ENCODE assay signal across 16 cellular contexts in genomic region chr11:67432655-67433349, GRCh38. TPM values are rescaled to one million over a fixed set of nuclear protein-coding genes. Genes with fewer than 3 reads are reported as not detected.
DNase-seq lines count a peak whose midpoint lies in the region; ATAC-seq, FAIRE-seq and TF ChIP-seq lines count a peak whose summit lies in the region.
"Had no signal": no experiment of that assay in that cellular context is flagged by ENCODE, and none has a peak within 500 bp of the region (broad histone marks: within the 10 kb centered on the region; RNA-seq: fewer than 3 reads in every experiment).

No MANE protein-coding gene starts in this region.

- H3K27ac ChIP-seq in HepG2 (ENCODE audit: extremely low read length, insufficient read depth, low read length) (no peak overlapping the region), right lobe of liver (no peak overlapping the region), thymus (ENCODE audit: low read depth) (peak overlapping the region; percentile 25)

- no peak overlapping the region for H3K4me2 ChIP-seq in HepG2 (ENCODE audit: low read depth, low read length)

- no peaks in the 10 kb centered on the region for H3K27me3 Mint-ChIP-seq in activated T-helper 1 cell treated with anti-CD3 and anti-CD28 coated beads, Interleukin-12 subunit alpha, Interleukin-12 subunit beta, Interleukin-2, Interleukin-4 antibody, amounts not matched to agents 30 ng/mL and 10 ng/mL and 1 ng/mL, durations not matched to agents 14 hours and 24 hours and 36 hours (ENCODE audit: insufficient read depth)

- no peak overlapping the region for H2AFZ ChIP-seq in HepG2 (ENCODE audit: low read length)

- no peak overlapping the region for H3K4me3 ChIP-seq in HepG2 (replicated peaks in 1 of 3; ENCODE audit: insufficient read depth in 1 of 3, low read depth in 2 of 3, low read length in 3 of 3)
- H3K4me3 ChIP-seq in right lobe of liver = no peak overlapping the region
- no peak overlapping the region for H3K4me3 ChIP-seq in thymus (ENCODE audit: low read length)

- DNase-seq in HepG2 (ENCODE audit: low spot score) (no peak), right lobe of liver (no peak), D721Med (ENCODE audit: insufficient read length, low spot score) (no peak), cortex of kidney (lab: John Stamatoyannopoulos, UW) (no peak)
- DNase-seq in activated T-helper 1 cell treated with anti-CD3 and anti-CD28 coated beads, Interleukin-12 subunit alpha, Interleukin-12 subunit beta, Interleukin-2, Interleukin-4 antibody, amounts not matched to agents 30 ng/mL and 10 ng/mL and 1 ng/mL, durations not matched to agents 14 hours and 24 hours and 36 hours (ENCODE audit: low spot score) = no peak
- DNase-seq: DMS79 treated with DMSO at 0.1 percent for 48 hours, KG1, kidney, NCI-H1694, NCI-H526 treated with DMSO at 0.1 percent for 48 hours had no signal

- intact Hi-C loops in HepG2 (cut with micrococcal nuclease; ENCODE audit: unreplicated experiment) (no loop called here), right lobe of liver (cut with DNase I) (no loop called here)
- intact Hi-C loops in activated T-helper 1 cell treated with anti-CD3 and anti-CD28 coated beads, Interleukin-12 subunit alpha, Interleukin-12 subunit beta, Interleukin-2, Interleukin-4 antibody, amounts not matched to agents 30 ng/mL and 10 ng/mL and 1 ng/mL, durations not matched to agents 14 hours and 24 hours and 36 hours (cut with micrococcal nuclease) = no loop called here

- TF ChIP-seq POLR2A in HepG2 (IDR thresholded peaks at IDR 0.05; ENCODE audit: insufficient read depth in 1 of 2, low read depth in 2 of 2, low read length in 2 of 2) (no peak), right lobe of liver (IDR thresholded peaks at IDR 0.05) (no peak)

- peaks cover 13% of the 10 kb centered on the region for H3K79me2 ChIP-seq in HepG2 (ENCODE audit: insufficient read depth, low read length)

- TF ChIP-seq EP300 in HepG2 (IDR thresholded peaks at IDR 0.05; ENCODE audit: low read depth in 2 of 2, low read length in 2 of 2) (no peak), HepG2 (CRISPR knock-in tag; IDR thresholded peaks at IDR 0.05; ENCODE audit: borderline replicate concordance) (no peak)

- no peaks in the 10 kb centered on the region for H3K9me3 Mint-ChIP-seq in activated T-helper 1 cell treated with anti-CD3 and anti-CD28 coated beads, Interleukin-12 subunit alpha, Interleukin-12 subunit beta, Interleukin-2, Interleukin-4 antibody, amounts not matched to agents 30 ng/mL and 10 ng/mL and 1 ng/mL, durations not matched to agents 14 hours and 24 hours and 36 hours

- CTCF ChIA-PET in HepG2 (lab: Yijun Ruan, JAX; ENCODE audit: low intra/inter-chr PET ratio, low total read pairs) = no interaction called here

- TF ChIP-seq CTCF in HepG2 (CRISPR knock-in tag; IDR thresholded peaks at IDR 0.05) (no peak), right lobe of liver (IDR thresholded peaks at IDR 0.05) (no peak), D721Med (IDR thresholded peaks at IDR 0.05; ENCODE audit: insufficient read depth, missing control alignments) (no peak)

- no peak overlapping the region for H3K9ac ChIP-seq in HepG2 (ENCODE audit: insufficient read depth, low read depth, low read length)

- no TSS peak for BruUV-seq in HepG2 (replicated peaks; lab: Mats Ljungman, UMichigan)

- no peaks in the 10 kb centered on the region for H3K9me3 ChIP-seq in HepG2 (ENCODE audit: low read length)
- no peaks in the 10 kb centered on the region for H3K9me3 ChIP-seq in right lobe of liver
- H3K9me3 ChIP-seq in thymus (ENCODE audit: control insufficient read depth) = no peaks in the 10 kb centered on the region

- H3K4me3 Mint-ChIP-seq in activated T-helper 1 cell treated with anti-CD3 and anti-CD28 coated beads, Interleukin-12 subunit alpha, Interleukin-12 subunit beta, Interleukin-2, Interleukin-4 antibody, amounts not matched to agents 30 ng/mL and 10 ng/mL and 1 ng/mL, durations not matched to agents 14 hours and 24 hours and 36 hours = no peak overlapping the region

- no peaks in the 10 kb centered on the region; a peak in 1 of 5 replicates for H3K27me3 ChIP-seq in HepG2 (ENCODE audit: control insufficient read depth in 1 of 2, insufficient read depth in 2 of 2, low read length in 2 of 2)
- H3K27me3 ChIP-seq in right lobe of liver = no peaks in the 10 kb centered on the region
- H3K27me3 ChIP-seq in thymus (ENCODE audit: control insufficient read depth, insufficient read depth) = no peaks in the 10 kb centered on the region

- H3K36me3 ChIP-seq in HepG2 (replicated peaks in 1 of 2; ENCODE audit: control insufficient read depth in 1 of 2, insufficient read depth in 2 of 2, low read length in 2 of 2) = peaks cover 15 to 28% of the 10 kb centered on the region in 2 experiments; a peak in 4 of 5 replicates
- H3K36me3 ChIP-seq in right lobe of liver = peaks cover 0 to 48% (median 11%) of the 10 kb centered on the region in 4 donors
- H3K36me3 ChIP-seq in thymus (ENCODE audit: control insufficient read depth, insufficient read depth) = peaks cover 67% of the 10 kb centered on the region

- no peak for FAIRE-seq in HepG2 (lab: Jason Lieb, UNC)
- no peak for FAIRE-seq in D721Med (lab: Jason Lieb, UNC)
- FAIRE-seq: bronchial epithelial cell, endometrium, kidney had no signal

- H3K36me3 Mint-ChIP-seq in activated T-helper 1 cell treated with anti-CD3 and anti-CD28 coated beads, Interleukin-12 subunit alpha, Interleukin-12 subunit beta, Interleukin-2, Interleukin-4 antibody, amounts not matched to agents 30 ng/mL and 10 ng/mL and 1 ng/mL, durations not matched to agents 14 hours and 24 hours and 36 hours (ENCODE audit: low read depth) = peaks cover 29% of the 10 kb centered on the region

- POLR2A ChIA-PET in HepG2 (lab: Yijun Ruan, JAX) = no interaction called here

- peaks cover 18% of the 10 kb centered on the region for H3K4me1 Mint-ChIP-seq in activated T-helper 1 cell treated with anti-CD3 and anti-CD28 coated beads, Interleukin-12 subunit alpha, Interleukin-12 subunit beta, Interleukin-2, Interleukin-4 antibody, amounts not matched to agents 30 ng/mL and 10 ng/mL and 1 ng/mL, durations not matched to agents 14 hours and 24 hours and 36 hours (ENCODE audit: low read depth)

- in situ Hi-C loops in HepG2 (cut with HindIII; ENCODE audit: extremely low pct_ligation_motif_present, low pct_unique_long_range_greater_than_20kb) = no loop called here

- ATAC-seq in HepG2 = no peak
- no peak for ATAC-seq in right lobe of liver

- H4K20me1 ChIP-seq in HepG2 (ENCODE audit: insufficient read depth, low read length) = no peaks in the 10 kb centered on the region

- no peak for TF ChIP-seq RAD21 in HepG2 (CRISPR knock-in tag; IDR thresholded peaks at IDR 0.05)

- H3K4me1 ChIP-seq in HepG2 (ENCODE audit: insufficient read depth, low read length) = peaks cover 12% of the 10 kb centered on the region
- peaks cover 0 to 11% (median 2%) of the 10 kb centered on the region in 4 donors for H3K4me1 ChIP-seq in right lobe of liver
- peaks cover 35% of the 10 kb centered on the region for H3K4me1 ChIP-seq in thymus (ENCODE audit: control insufficient read depth, insufficient read depth, low read length)

- peak overlapping the region; percentile 63 for H3K27ac Mint-ChIP-seq in activated T-helper 1 cell treated with anti-CD3 and anti-CD28 coated beads, Interleukin-12 subunit alpha, Interleukin-12 subunit beta, Interleukin-2, Interleukin-4 antibody, amounts not matched to agents 30 ng/mL and 10 ng/mL and 1 ng/mL, durations not matched to agents 14 hours and 24 hours and 36 hours

- 99% methylated on average over 10 of the region's 22 CpGs for WGBS in HepG2 (ENCODE audit: low lambda C conversion rate)
- 100% methylated on average over 3 of the region's 22 CpGs for WGBS in right lobe of liver (ENCODE audit: insufficient coverage, low coverage, low lambda C conversion rate, missing lambda C conversion rate)
- WGBS in thymus = 94% methylated on average over 22 of the region's 22 CpGs

RNA-seq across cellular contexts. Expression of gene RPS6KB2, which starts 4.5 kb away (rescaled TPM):
- total RNA-seq in HepG2 (2016; rRNA removed; fragmentation: Illumina TruSeq; extraction: Trizol) (35.3 and 54.8 TPM in 2 replicates), right lobe of liver (10 to 100 TPM; 18.8 to 37.1 (median 27.1) TPM)
- 168 and 174 TPM in 2 replicates for total RNA-seq in HepG2 (2016; cell fraction: cytosol; rRNA removed; fragmentation: Illumina TruSeq; extraction: Trizol; ENCODE audit: low read depth)
- 32.3 and 55.5 TPM in 2 replicates for total RNA-seq in HepG2 (2016; cell fraction: insoluble cytoplasmic fraction; rRNA removed; fragmentation: Illumina TruSeq; extraction: Trizol)
- total RNA-seq in HepG2 (2016; cell fraction: membrane; rRNA removed; fragmentation: Illumina TruSeq; extraction: Trizol) = 208 and 210 TPM in 2 replicates
- total RNA-seq in HepG2 (2016; cell fraction: nucleus; rRNA removed; fragmentation: Illumina TruSeq; extraction: Trizol) = 30.9 and 37.1 TPM in 2 replicates
- polyA plus RNA-seq in HepG2 (2011; rRNA removed) (52.9 and 59.2 TPM in 2 replicates), thymus (76.8 TPM)
- polyA plus RNA-seq in HepG2 (2011; cell fraction: cytosol; rRNA removed) = 53.5 and 73.0 TPM in 2 replicates
- polyA plus RNA-seq in HepG2 (2011; cell fraction: nucleus; rRNA removed) = 93.3 and 107 TPM in 2 replicates
- 29.0 and 33.0 TPM in 2 replicates for polyA plus RNA-seq in HepG2 (2012)
- polyA plus RNA-seq in HepG2 (2016; cell fraction: cytosol; fragmentation: Illumina TruSeq; extraction: Trizol; ENCODE audit: low read depth) = 249 TPM in 2 replicates
- polyA plus RNA-seq in HepG2 (2016; cell fraction: insoluble cytoplasmic fraction; fragmentation: Illumina TruSeq; extraction: Trizol; ENCODE audit: low read depth) = 40.0 and 51.3 TPM in 2 replicates
- 229 and 244 TPM in 2 replicates for polyA plus RNA-seq in HepG2 (2016; cell fraction: membrane; fragmentation: Illumina TruSeq; extraction: Trizol; ENCODE audit: low read depth)
- 58.6 and 65.2 TPM in 2 replicates for polyA plus RNA-seq in HepG2 (2016; cell fraction: nucleus; fragmentation: Illumina TruSeq; extraction: Trizol; ENCODE audit: insufficient read depth, low read depth)
- 70.8 and 120 TPM in 2 replicates for polyA minus RNA-seq in HepG2 (2011; rRNA and poly(A)+ RNA removed; ENCODE audit: low replicate concordance)
- 23.5 and 24.7 TPM in 2 replicates for polyA minus RNA-seq in HepG2 (2011; cell fraction: cytosol; rRNA and poly(A)+ RNA removed)
- 27.9 and 33.3 TPM in 2 replicates for polyA minus RNA-seq in HepG2 (2011; cell fraction: nucleus; rRNA and poly(A)+ RNA removed)
- total RNA-seq in activated T-helper 1 cell treated with anti-CD3 and anti-CD28 coated beads, Interleukin-12 subunit alpha, Interleukin-12 subunit beta, Interleukin-2, Interleukin-4 antibody, amounts not matched to agents 30 ng/mL and 10 ng/mL and 1 ng/mL, durations not matched to agents 14 hours and 24 hours and 36 hours = 84.1 and 86.2 TPM in 2 replicates

RNA-seq across cellular contexts. Expression of gene PTPRCAP, which starts 4.7 kb away (rescaled TPM):
- total RNA-seq in HepG2 (2016; rRNA removed; fragmentation: Illumina TruSeq; extraction: Trizol) (0.46 and 0.60 TPM in 2 replicates), right lobe of liver (1 to 10 TPM in 4 of 6 experiments, under 1 TPM in 2; 0.72 to 2.8 (median 2.1) TPM)
- not detected in 2 replicates for total RNA-seq in HepG2 (2016; cell fraction: cytosol; rRNA removed; fragmentation: Illumina TruSeq; extraction: Trizol; ENCODE audit: low read depth)
- 0.19 and 0.25 TPM in 2 replicates for total RNA-seq in HepG2 (2016; cell fraction: insoluble cytoplasmic fraction; rRNA removed; fragmentation: Illumina TruSeq; extraction: Trizol)
- total RNA-seq in HepG2 (2016; cell fraction: membrane; rRNA removed; fragmentation: Illumina TruSeq; extraction: Trizol) = not detected in 2 replicates
- total RNA-seq in HepG2 (2016; cell fraction: nucleus; rRNA removed; fragmentation: Illumina TruSeq; extraction: Trizol) = 0.40 and 0.53 TPM in 2 replicates
- polyA plus RNA-seq in HepG2 (2011; rRNA removed) (0.56 and 0.70 TPM in 2 replicates), thymus (151 TPM)
- polyA plus RNA-seq in HepG2 (2011; cell fraction: cytosol; rRNA removed) = 0.08 and 0.63 TPM in 2 replicates
- 12.4 and 18.9 TPM in 2 replicates for polyA plus RNA-seq in HepG2 (2011; cell fraction: nucleus; rRNA removed)
- polyA plus RNA-seq in HepG2 (2012) = 0.19 TPM in 1 of 2 replicates, not detected in the other
- polyA plus RNA-seq in HepG2 (2016; cell fraction: cytosol; fragmentation: Illumina TruSeq; extraction: Trizol; ENCODE audit: low read depth) = 0.18 TPM in 1 of 2 replicates, not detected in the other
- 0.21 and 0.26 TPM in 2 replicates for polyA plus RNA-seq in HepG2 (2016; cell fraction: insoluble cytoplasmic fraction; fragmentation: Illumina TruSeq; extraction: Trizol; ENCODE audit: low read depth)
- 0.16 TPM in 1 of 2 replicates, not detected in the other for polyA plus RNA-seq in HepG2 (2016; cell fraction: membrane; fragmentation: Illumina TruSeq; extraction: Trizol; ENCODE audit: low read depth)
- 1.9 and 2.3 TPM in 2 replicates for polyA plus RNA-seq in HepG2 (2016; cell fraction: nucleus; fragmentation: Illumina TruSeq; extraction: Trizol; ENCODE audit: insufficient read depth, low read depth)
- polyA minus RNA-seq in HepG2 (2011; rRNA and poly(A)+ RNA removed; ENCODE audit: low replicate concordance) = 0.58 and 1.1 TPM in 2 replicates
- not detected in 2 replicates for polyA minus RNA-seq in HepG2 (2011; cell fraction: cytosol; rRNA and poly(A)+ RNA removed)
- 0.90 and 0.99 TPM in 2 replicates for polyA minus RNA-seq in HepG2 (2011; cell fraction: nucleus; rRNA and poly(A)+ RNA removed)
- total RNA-seq in activated T-helper 1 cell treated with anti-CD3 and anti-CD28 coated beads, Interleukin-12 subunit alpha, Interleukin-12 subunit beta, Interleukin-2, Interleukin-4 antibody, amounts not matched to agents 30 ng/mL and 10 ng/mL and 1 ng/mL, durations not matched to agents 14 hours and 24 hours and 36 hours = 108 and 109 TPM in 2 replicates

RNA-seq across cellular contexts. Expression of gene CORO1B, which starts 10.5 kb away (rescaled TPM):
- total RNA-seq in HepG2 (2016; rRNA removed; fragmentation: Illumina TruSeq; extraction: Trizol) (32.2 and 32.9 TPM in 2 replicates), right lobe of liver (10 to 100 TPM; 28.5 to 58.6 (median 40.4) TPM)
- 9.3 and 11.4 TPM in 2 replicates for total RNA-seq in HepG2 (2016; cell fraction: cytosol; rRNA removed; fragmentation: Illumina TruSeq; extraction: Trizol; ENCODE audit: low read depth)
- total RNA-seq in HepG2 (2016; cell fraction: insoluble cytoplasmic fraction; rRNA removed; fragmentation: Illumina TruSeq; extraction: Trizol) = 29.5 and 35.9 TPM in 2 replicates
- total RNA-seq in HepG2 (2016; cell fraction: membrane; rRNA removed; fragmentation: Illumina TruSeq; extraction: Trizol) = 14.1 and 14.3 TPM in 2 replicates
- total RNA-seq in HepG2 (2016; cell fraction: nucleus; rRNA removed; fragmentation: Illumina TruSeq; extraction: Trizol) = 26.1 and 28.4 TPM in 2 replicates
- polyA plus RNA-seq in HepG2 (2011; rRNA removed) (33.8 and 48.8 TPM in 2 replicates), thymus (32.3 TPM)
- polyA plus RNA-seq in HepG2 (2011; cell fraction: cytosol; rRNA removed) = 33.9 and 59.2 TPM in 2 replicates
- polyA plus RNA-seq in HepG2 (2011; cell fraction: nucleus; rRNA removed) = 96.0 and 115 TPM in 2 replicates
- 16.2 and 31.3 TPM in 2 replicates for polyA plus RNA-seq in HepG2 (2012)
- 11.3 TPM in 2 replicates for polyA plus RNA-seq in HepG2 (2016; cell fraction: cytosol; fragmentation: Illumina TruSeq; extraction: Trizol; ENCODE audit: low read depth)
- 45.3 and 48.2 TPM in 2 replicates for polyA plus RNA-seq in HepG2 (2016; cell fraction: insoluble cytoplasmic fraction; fragmentation: Illumina TruSeq; extraction: Trizol; ENCODE audit: low read depth)
- polyA plus RNA-seq in HepG2 (2016; cell fraction: membrane; fragmentation: Illumina TruSeq; extraction: Trizol; ENCODE audit: low read depth) = 12.1 and 13.6 TPM in 2 replicates
- polyA plus RNA-seq in HepG2 (2016; cell fraction: nucleus; fragmentation: Illumina TruSeq; extraction: Trizol; ENCODE audit: insufficient read depth, low read depth) = 59.2 and 60.1 TPM in 2 replicates
- polyA minus RNA-seq in HepG2 (2011; rRNA and poly(A)+ RNA removed; ENCODE audit: low replicate concordance) = 100 and 106 TPM in 2 replicates
- polyA minus RNA-seq in HepG2 (2011; cell fraction: cytosol; rRNA and poly(A)+ RNA removed) = 27.3 and 29.6 TPM in 2 replicates
- 16.3 and 29.5 TPM in 2 replicates for polyA minus RNA-seq in HepG2 (2011; cell fraction: nucleus; rRNA and poly(A)+ RNA removed)
- total RNA-seq in activated T-helper 1 cell treated with anti-CD3 and anti-CD28 coated beads, Interleukin-12 subunit alpha, Interleukin-12 subunit beta, Interleukin-2, Interleukin-4 antibody, amounts not matched to agents 30 ng/mL and 10 ng/mL and 1 ng/mL, durations not matched to agents 14 hours and 24 hours and 36 hours = 222 and 225 TPM in 2 replicates

RNA-seq across cellular contexts. Expression of gene CARNS1, which starts 17.3 kb away (rescaled TPM):
- total RNA-seq in HepG2 (2016; rRNA removed; fragmentation: Illumina TruSeq; extraction: Trizol) = not detected in 2 replicates
- not detected in 2 replicates for total RNA-seq in HepG2 (2016; cell fraction: cytosol; rRNA removed; fragmentation: Illumina TruSeq; extraction: Trizol; ENCODE audit: low read depth)
- not detected in 2 replicates for total RNA-seq in HepG2 (2016; cell fraction: insoluble cytoplasmic fraction; rRNA removed; fragmentation: Illumina TruSeq; extraction: Trizol)
- total RNA-seq in HepG2 (2016; cell fraction: membrane; rRNA removed; fragmentation: Illumina TruSeq; extraction: Trizol) = not detected in 2 replicates
- not detected in 2 replicates for total RNA-seq in HepG2 (2016; cell fraction: nucleus; rRNA removed; fragmentation: Illumina TruSeq; extraction: Trizol)
- 0.01 TPM in 1 of 2 replicates, not detected in the other for polyA plus RNA-seq in HepG2 (2011; rRNA removed)
- 0.01 TPM in 1 of 2 replicates, not detected in the other for polyA plus RNA-seq in HepG2 (2011; cell fraction: cytosol; rRNA removed)
- not detected in 2 replicates for polyA plus RNA-seq in HepG2 (2011; cell fraction: nucleus; rRNA removed)
- 0.04 TPM in 1 of 2 replicates, not detected in the other for polyA plus RNA-seq in HepG2 (2012)
- polyA plus RNA-seq in HepG2 (2016; cell fraction: cytosol; fragmentation: Illumina TruSeq; extraction: Trizol; ENCODE audit: low read depth) = not detected in 2 replicates
- not detected in 2 replicates for polyA plus RNA-seq in HepG2 (2016; cell fraction: insoluble cytoplasmic fraction; fragmentation: Illumina TruSeq; extraction: Trizol; ENCODE audit: low read depth)
- not detected in 2 replicates for polyA plus RNA-seq in HepG2 (2016; cell fraction: membrane; fragmentation: Illumina TruSeq; extraction: Trizol; ENCODE audit: low read depth)
- not detected in 2 replicates for polyA plus RNA-seq in HepG2 (2016; cell fraction: nucleus; fragmentation: Illumina TruSeq; extraction: Trizol; ENCODE audit: insufficient read depth, low read depth)
- 0.05 and 0.12 TPM in 2 replicates for polyA minus RNA-seq in HepG2 (2011; rRNA and poly(A)+ RNA removed; ENCODE audit: low replicate concordance)
- polyA minus RNA-seq in HepG2 (2011; cell fraction: cytosol; rRNA and poly(A)+ RNA removed) = not detected in 2 replicates
- not detected in 2 replicates for polyA minus RNA-seq in HepG2 (2011; cell fraction: nucleus; rRNA and poly(A)+ RNA removed)
- total RNA-seq in right lobe of liver = under 1 TPM in 5 of 6 experiments, not detected in 1; 0.12 to 0.31 (median 0.22) TPM
- 0.62 and 0.81 TPM in 2 replicates for total RNA-seq in activated T-helper 1 cell treated with anti-CD3 and anti-CD28 coated beads, Interleukin-12 subunit alpha, Interleukin-12 subunit beta, Interleukin-2, Interleukin-4 antibody, amounts not matched to agents 30 ng/mL and 10 ng/mL and 1 ng/mL, durations not matched to agents 14 hours and 24 hours and 36 hours
- 1.7 TPM for polyA plus RNA-seq in thymus

RNA-seq across cellular contexts. Expression of gene GPR152, which starts 19.7 kb away (rescaled TPM):
- total RNA-seq in HepG2 (2016; rRNA removed; fragmentation: Illumina TruSeq; extraction: Trizol) (not detected in 2 replicates), right lobe of liver (not detected)
- total RNA-seq in HepG2 (2016; cell fraction: cytosol; rRNA removed; fragmentation: Illumina TruSeq; extraction: Trizol; ENCODE audit: low read depth) = not detected in 2 replicates
- not detected in 2 replicates for total RNA-seq in HepG2 (2016; cell fraction: insoluble cytoplasmic fraction; rRNA removed; fragmentation: Illumina TruSeq; extraction: Trizol)
- not detected in 2 replicates for total RNA-seq in HepG2 (2016; cell fraction: membrane; rRNA removed; fragmentation: Illumina TruSeq; extraction: Trizol)
- total RNA-seq in HepG2 (2016; cell fraction: nucleus; rRNA removed; fragmentation: Illumina TruSeq; extraction: Trizol) = not detected in 2 replicates
- polyA plus RNA-seq in HepG2 (2011; rRNA removed) (not detected in 2 replicates), thymus (not detected)
- not detected in 2 replicates for polyA plus RNA-seq in HepG2 (2011; cell fraction: cytosol; rRNA removed)
- not detected in 2 replicates for polyA plus RNA-seq in HepG2 (2011; cell fraction: nucleus; rRNA removed)
- not detected in 2 replicates for polyA plus RNA-seq in HepG2 (2012)
- not detected in 2 replicates for polyA plus RNA-seq in HepG2 (2016; cell fraction: cytosol; fragmentation: Illumina TruSeq; extraction: Trizol; ENCODE audit: low read depth)
- polyA plus RNA-seq in HepG2 (2016; cell fraction: insoluble cytoplasmic fraction; fragmentation: Illumina TruSeq; extraction: Trizol; ENCODE audit: low read depth) = not detected in 2 replicates
- polyA plus RNA-seq in HepG2 (2016; cell fraction: membrane; fragmentation: Illumina TruSeq; extraction: Trizol; ENCODE audit: low read depth) = not detected in 2 replicates
- polyA plus RNA-seq in HepG2 (2016; cell fraction: nucleus; fragmentation: Illumina TruSeq; extraction: Trizol; ENCODE audit: insufficient read depth, low read depth) = not detected in 2 replicates
- not detected in 2 replicates for polyA minus RNA-seq in HepG2 (2011; rRNA and poly(A)+ RNA removed; ENCODE audit: low replicate concordance)
- polyA minus RNA-seq in HepG2 (2011; cell fraction: cytosol; rRNA and poly(A)+ RNA removed) = not detected in 2 replicates
- polyA minus RNA-seq in HepG2 (2011; cell fraction: nucleus; rRNA and poly(A)+ RNA removed) = not detected in 2 replicates
- not detected in 2 replicates for total RNA-seq in activated T-helper 1 cell treated with anti-CD3 and anti-CD28 coated beads, Interleukin-12 subunit alpha, Interleukin-12 subunit beta, Interleukin-2, Interleukin-4 antibody, amounts not matched to agents 30 ng/mL and 10 ng/mL and 1 ng/mL, durations not matched to agents 14 hours and 24 hours and 36 hours
- total RNA-seq: bronchial epithelial cell, glomerular endothelial cell, kidney, mucosa of gallbladder, pulmonary artery endothelial cell had no signal

Comparison
In these comparisons a context has a peak if more than half of its experiments do, and no peak if none do; other contexts are left out.
1. RNA of gene PTPRCAP, which starts 4.7 kb away (total RNA-seq): 108 to 109 TPM in activated T-helper 1 cell treated with anti-CD3 and anti-CD28 coated beads, Interleukin-12 subunit alpha, Interleukin-12 subunit beta, Interleukin-2, Interleukin-4 antibody, amounts not matched to agents 30 ng/mL and 10 ng/mL and 1 ng/mL, durations not matched to agents 14 hours and 24 hours and 36 hours; 0.72 to 2.8 TPM in right lobe of liver and 0.19 to 0.60 TPM in HepG2; every median in the first group is over 10 times any median in the second.